In the genomic region with DNA sequence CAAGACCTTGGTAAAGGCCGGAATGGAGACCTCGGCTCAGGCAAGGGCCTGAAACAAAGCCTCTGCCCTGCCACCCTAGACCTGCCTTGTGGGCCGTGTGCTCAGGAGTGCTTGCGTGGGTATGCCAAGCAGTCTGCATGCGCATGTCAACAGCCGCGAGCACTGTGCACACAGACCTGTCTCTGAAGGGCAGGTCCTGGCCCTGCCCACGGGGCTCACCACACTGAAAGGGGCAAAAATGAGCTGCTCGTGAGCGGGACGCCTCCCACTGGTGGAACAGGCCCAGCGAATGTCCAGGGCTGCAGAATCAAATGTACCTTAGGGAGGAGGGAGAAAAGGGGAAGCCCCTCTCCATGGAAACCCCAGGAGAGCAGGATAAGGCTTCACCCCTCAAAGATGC, we compare ENCODE assay signal across 30 cellular contexts. TPM values are rescaled to one million over a fixed set of nuclear protein-coding genes. Genes with fewer than 3 reads are reported as not detected.
A peak's percentile ranks its signal among the peaks of the same experiment; 100 is the strongest.
DNase-seq lines count a peak whose midpoint lies in the region; ATAC-seq and TF ChIP-seq lines count a peak whose summit lies in the region.
"Had no signal": no experiment of that assay in that cellular context is flagged by ENCODE, and none has a peak within 500 bp of the region (broad histone marks: within the 10 kb centered on the region; RNA-seq: fewer than 3 reads in every experiment).

No MANE protein-coding gene starts in this region.

- no peak for ATAC-seq in activated CD8-positive, alpha-beta T cell treated with anti-CD3 and anti-CD28 coated beads, Interleukin-2, amount 10 ng/mL, durations not matched to agents 7 days and 5 days
- ATAC-seq in activated CD8-positive, alpha-beta T cell treated with anti-CD3 and anti-CD28 coated beads for 36 hours: no peak
- ATAC-seq in activated CD8-positive, alpha-beta memory T cell treated with anti-CD3 and anti-CD28 coated beads, Interleukin-2, amount 10 ng/mL, durations not matched to agents 7 days and 5 days: no peak
- ATAC-seq in left lobe of liver (no peak), HG02884 (IDR thresholded peaks at IDR 0.05; ENCODE audit: unreplicated experiment) (no peak), HG02678 (IDR thresholded peaks at IDR 0.05; ENCODE audit: unreplicated experiment) (no peak)
- ATAC-seq in activated naive CD8-positive, alpha-beta T cell treated with anti-CD3 and anti-CD28 coated beads, Interleukin-2, amount 50 U/mL, for 24 hours: no peak
- ATAC-seq: heart left ventricle, sciatic nerve had no signal

- no peak for TF ChIP-seq CTCF in activated CD8-positive, alpha-beta T cell treated with anti-CD3 and anti-CD28 coated beads for 36 hours (IDR thresholded peaks at IDR 0.05)
- no peak for TF ChIP-seq CTCF in suprapubic skin (IDR thresholded peaks at IDR 0.05)

- no peaks in the 10 kb centered on the region for H3K27me3 ChIP-seq in suprapubic skin
- H3K27me3 ChIP-seq: dorsolateral prefrontal cortex, heart left ventricle had no signal

- no peak for TF ChIP-seq EP300 in suprapubic skin (IDR thresholded peaks at IDR 0.05)

- DNase-seq in activated CD8-positive, alpha-beta T cell treated with anti-CD3 and anti-CD28 coated beads, Interleukin-2, amount 10 ng/mL, durations not matched to agents 7 days and 5 days: peak; percentile 13
- DNase-seq in activated CD8-positive, alpha-beta T cell treated with anti-CD3 and anti-CD28 coated beads for 36 hours: no peak
- DNase-seq in activated CD8-positive, alpha-beta memory T cell treated with anti-CD3 and anti-CD28 coated beads, Interleukin-2, amount 10 ng/mL, durations not matched to agents 7 days and 5 days: peak; percentile 18
- DNase-seq in left lobe of liver (ENCODE audit: low spot score) (peak; percentile 16), suprapubic skin (ENCODE audit: low spot score in 2 of 2) (peak; percentile 32 to 59)
- no peak for DNase-seq in activated naive CD8-positive, alpha-beta T cell treated with anti-CD3 and anti-CD28 coated beads, Interleukin-2, amount 50 U/mL, for 24 hours
- DNase-seq: 8988T; activated CD4-positive, alpha-beta T cell treated with anti-CD3 and anti-CD28 coated beads for 1 hour; activated naive CD8-positive, alpha-beta T cell treated with anti-CD3 and anti-CD28 coated beads for 36 hours; CD4-positive, alpha-beta memory T cell; central memory CD4-positive, alpha-beta T cell; DMS 273 treated with DMSO at 0.1 percent for 48 hours; GM23248; heart left ventricle; immature natural killer cell; Kasumi-1; MV-4-11; NCI-H1694; NCI-H2171; NCI-H524; nephron progenitor cell; NK-92 treated with Interleukin-12 subunit alpha and Interleukin-12 subunit beta, amount 100 ng/mL, for 24 hours; stimulated activated CD4-positive, alpha-beta T cell treated with anti-CD3 and anti-CD28 coated beads, Interleukin-15, amount 100 ng/mL, for 24 hours had no signal

- no peak for TF ChIP-seq POLR2A in suprapubic skin (IDR thresholded peaks at IDR 0.05)

- H3K36me3 Mint-ChIP-seq in activated CD8-positive, alpha-beta T cell treated with anti-CD3 and anti-CD28 coated beads, Interleukin-2, amount 10 ng/mL, durations not matched to agents 7 days and 5 days (ENCODE audit: low read depth): no peaks in the 10 kb centered on the region
- no peaks in the 10 kb centered on the region for H3K36me3 Mint-ChIP-seq in activated CD8-positive, alpha-beta T cell treated with anti-CD3 and anti-CD28 coated beads for 36 hours (ENCODE audit: low read depth)
- no peaks in the 10 kb centered on the region for H3K36me3 Mint-ChIP-seq in activated CD8-positive, alpha-beta memory T cell treated with anti-CD3 and anti-CD28 coated beads, Interleukin-2, amount 10 ng/mL, durations not matched to agents 7 days and 5 days
- no peaks in the 10 kb centered on the region for H3K36me3 Mint-ChIP-seq in activated naive CD8-positive, alpha-beta T cell treated with anti-CD3 and anti-CD28 coated beads, Interleukin-2, amount 50 U/mL, for 24 hours (ENCODE audit: low read depth)
- H3K36me3 Mint-ChIP-seq: activated naive CD8-positive, alpha-beta T cell treated with anti-CD3 and anti-CD28 coated beads for 36 hours; type B pancreatic cell had no signal

- H3K4me3 Mint-ChIP-seq in activated CD8-positive, alpha-beta T cell treated with anti-CD3 and anti-CD28 coated beads, Interleukin-2, amount 10 ng/mL, durations not matched to agents 7 days and 5 days: no peak overlapping the region
- H3K4me3 Mint-ChIP-seq in activated CD8-positive, alpha-beta T cell treated with anti-CD3 and anti-CD28 coated beads for 36 hours: no peak overlapping the region
- H3K4me3 Mint-ChIP-seq in activated CD8-positive, alpha-beta memory T cell treated with anti-CD3 and anti-CD28 coated beads, Interleukin-2, amount 10 ng/mL, durations not matched to agents 7 days and 5 days: no peak overlapping the region
- H3K4me3 Mint-ChIP-seq in activated naive CD8-positive, alpha-beta T cell treated with anti-CD3 and anti-CD28 coated beads, Interleukin-2, amount 50 U/mL, for 24 hours: no peak overlapping the region
- H3K4me3 Mint-ChIP-seq: activated naive CD8-positive, alpha-beta T cell treated with anti-CD3 and anti-CD28 coated beads for 36 hours; CD4-positive, alpha-beta memory T cell; immature natural killer cell; nephron progenitor cell; T-helper 1 cell treated with Interleukin-12 subunit alpha and Interleukin-12 subunit beta and Interleukin-4 antibody, amounts not matched to agents 30 μg/mL and 1 μg/mL, for 36 hours; type B pancreatic cell had no signal

- peaks cover 5% of the 10 kb centered on the region for H3K27me3 Mint-ChIP-seq in activated CD8-positive, alpha-beta T cell treated with anti-CD3 and anti-CD28 coated beads, Interleukin-2, amount 10 ng/mL, durations not matched to agents 7 days and 5 days (ENCODE audit: low read depth)
- no peaks in the 10 kb centered on the region for H3K27me3 Mint-ChIP-seq in activated CD8-positive, alpha-beta T cell treated with anti-CD3 and anti-CD28 coated beads for 36 hours
- peaks cover 10% of the 10 kb centered on the region for H3K27me3 Mint-ChIP-seq in activated CD8-positive, alpha-beta memory T cell treated with anti-CD3 and anti-CD28 coated beads, Interleukin-2, amount 10 ng/mL, durations not matched to agents 7 days and 5 days
- peaks cover 3% of the 10 kb centered on the region for H3K27me3 Mint-ChIP-seq in activated naive CD8-positive, alpha-beta T cell treated with anti-CD3 and anti-CD28 coated beads, Interleukin-2, amount 50 U/mL, for 24 hours
- H3K27me3 Mint-ChIP-seq: activated naive CD8-positive, alpha-beta T cell treated with anti-CD3 and anti-CD28 coated beads for 36 hours; CD4-positive, alpha-beta memory T cell; type B pancreatic cell had no signal

- H3K27ac Mint-ChIP-seq in activated CD8-positive, alpha-beta T cell treated with anti-CD3 and anti-CD28 coated beads, Interleukin-2, amount 10 ng/mL, durations not matched to agents 7 days and 5 days: no peak overlapping the region
- H3K27ac Mint-ChIP-seq in activated CD8-positive, alpha-beta T cell treated with anti-CD3 and anti-CD28 coated beads for 36 hours: no peak overlapping the region
- H3K27ac Mint-ChIP-seq in activated CD8-positive, alpha-beta memory T cell treated with anti-CD3 and anti-CD28 coated beads, Interleukin-2, amount 10 ng/mL, durations not matched to agents 7 days and 5 days: no peak overlapping the region
- H3K27ac Mint-ChIP-seq in activated naive CD8-positive, alpha-beta T cell treated with anti-CD3 and anti-CD28 coated beads, Interleukin-2, amount 50 U/mL, for 24 hours: no peak overlapping the region
- H3K27ac Mint-ChIP-seq: activated naive CD8-positive, alpha-beta T cell treated with anti-CD3 and anti-CD28 coated beads for 36 hours; activated T-helper 2 cell treated with anti-CD3 and anti-CD28 coated beads, Interferon-gamma antibody, Interleukin-2, Interleukin-4, amounts not matched to agents 10 μg/mL and 5 μg/mL and 100 μg/mL, durations not matched to agents 14 hours and 24 hours and 36 hours; CD4-positive, alpha-beta memory T cell; immature natural killer cell; nephron progenitor cell; T-helper 1 cell treated with Interleukin-12 subunit alpha and Interleukin-12 subunit beta and Interleukin-4 antibody, amounts not matched to agents 30 μg/mL and 1 μg/mL, for 36 hours; type B pancreatic cell had no signal

- 95% methylated on average over 5 of the region's 12 CpGs for WGBS in suprapubic skin

- intact Hi-C loops in activated CD8-positive, alpha-beta T cell treated with anti-CD3 and anti-CD28 coated beads for 36 hours (cut with micrococcal nuclease): no loop called here

- no peaks in the 10 kb centered on the region for H3K4me1 ChIP-seq in suprapubic skin
- H3K4me1 ChIP-seq: heart left ventricle had no signal

- peaks cover 11% of the 10 kb centered on the region for H3K9me3 Mint-ChIP-seq in activated CD8-positive, alpha-beta T cell treated with anti-CD3 and anti-CD28 coated beads, Interleukin-2, amount 10 ng/mL, durations not matched to agents 7 days and 5 days (ENCODE audit: insufficient read depth)
- peaks cover 8% of the 10 kb centered on the region for H3K9me3 Mint-ChIP-seq in activated CD8-positive, alpha-beta T cell treated with anti-CD3 and anti-CD28 coated beads for 36 hours
- no peaks in the 10 kb centered on the region for H3K9me3 Mint-ChIP-seq in activated CD8-positive, alpha-beta memory T cell treated with anti-CD3 and anti-CD28 coated beads, Interleukin-2, amount 10 ng/mL, durations not matched to agents 7 days and 5 days (ENCODE audit: low read depth)
- peaks cover 7% of the 10 kb centered on the region for H3K9me3 Mint-ChIP-seq in activated naive CD8-positive, alpha-beta T cell treated with anti-CD3 and anti-CD28 coated beads, Interleukin-2, amount 50 U/mL, for 24 hours
- H3K9me3 Mint-ChIP-seq: type B pancreatic cell had no signal

- CTCF ChIA-PET in activated CD8-positive, alpha-beta T cell treated with anti-CD3 and anti-CD28 coated beads, Interleukin-2, amount 10 ng/mL, durations not matched to agents 7 days and 5 days (lab: Charles Lee): interaction anchor here (0.6 to 1.0 kb wide), 2 partner anchors 147 to 875 kb away, joined by 3 read pairs; no protein-coding TSS in a partner anchor
- CTCF ChIA-PET in activated CD8-positive, alpha-beta T cell treated with anti-CD3 and anti-CD28 coated beads for 36 hours (lab: Charles Lee): no interaction called here
- CTCF ChIA-PET in activated CD8-positive, alpha-beta memory T cell treated with anti-CD3 and anti-CD28 coated beads, Interleukin-2, amount 10 ng/mL, durations not matched to agents 7 days and 5 days (lab: Charles Lee): no interaction called here

- no peaks in the 10 kb centered on the region for H3K36me3 ChIP-seq in suprapubic skin
- H3K36me3 ChIP-seq: heart left ventricle had no signal

- H3K4me3 ChIP-seq in suprapubic skin: no peak overlapping the region
- H3K4me3 ChIP-seq: dorsolateral prefrontal cortex, GM23248, heart left ventricle had no signal

- H3K27ac ChIP-seq in suprapubic skin: no peak overlapping the region
- H3K27ac ChIP-seq: dorsolateral prefrontal cortex, GM23248, heart left ventricle had no signal

- POLR2A ChIA-PET in activated CD8-positive, alpha-beta T cell treated with anti-CD3 and anti-CD28 coated beads, Interleukin-2, amount 10 ng/mL, durations not matched to agents 7 days and 5 days (lab: Charles Lee): no interaction called here
- POLR2A ChIA-PET in activated CD8-positive, alpha-beta T cell treated with anti-CD3 and anti-CD28 coated beads for 36 hours (lab: Charles Lee): no interaction called here

- H3K4me1 Mint-ChIP-seq in activated CD8-positive, alpha-beta T cell treated with anti-CD3 and anti-CD28 coated beads, Interleukin-2, amount 10 ng/mL, durations not matched to agents 7 days and 5 days (ENCODE audit: low read depth): no peaks in the 10 kb centered on the region
- H3K4me1 Mint-ChIP-seq in activated CD8-positive, alpha-beta T cell treated with anti-CD3 and anti-CD28 coated beads for 36 hours (ENCODE audit: low read depth): no peaks in the 10 kb centered on the region
- H3K4me1 Mint-ChIP-seq in activated CD8-positive, alpha-beta memory T cell treated with anti-CD3 and anti-CD28 coated beads, Interleukin-2, amount 10 ng/mL, durations not matched to agents 7 days and 5 days: no peaks in the 10 kb centered on the region
- no peaks in the 10 kb centered on the region for H3K4me1 Mint-ChIP-seq in activated naive CD8-positive, alpha-beta T cell treated with anti-CD3 and anti-CD28 coated beads, Interleukin-2, amount 50 U/mL, for 24 hours
- H3K4me1 Mint-ChIP-seq: CD4-positive, alpha-beta memory T cell; immature natural killer cell had no signal

- peaks cover 6% of the 10 kb centered on the region for H3K9me3 ChIP-seq in suprapubic skin

RNA-seq across cellular contexts. Expression of a gene that starts 44.3 kb away (rescaled TPM):
- total RNA-seq in activated CD8-positive, alpha-beta T cell treated with anti-CD3 and anti-CD28 coated beads, Interleukin-2, amount 10 ng/mL, durations not matched to agents 7 days and 5 days: under 1 TPM; 0.31 to 0.32 TPM
- total RNA-seq in activated CD8-positive, alpha-beta T cell treated with anti-CD3 and anti-CD28 coated beads for 36 hours: not detected
- total RNA-seq in activated CD8-positive, alpha-beta memory T cell treated with anti-CD3 and anti-CD28 coated beads, Interleukin-2, amount 10 ng/mL, durations not matched to agents 7 days and 5 days: not detected
- total RNA-seq in left lobe of liver (4.2 TPM), suprapubic skin (10 to 100 TPM in 2 of 4 donors, 1 to 10 TPM in 2; 2.8 to 15.5 (median 7.1) TPM)
- total RNA-seq: GM23248 had no signal

Comparison
In these comparisons a context has a peak if more than half of its experiments do, and no peak if none do; other contexts are left out.
1. DNase-seq: peak in activated CD8-positive, alpha-beta T cell treated with anti-CD3 and anti-CD28 coated beads, Interleukin-2, amount 10 ng/mL, durations not matched to agents 7 days and 5 days (single experiment), activated CD8-positive, alpha-beta memory T cell treated with anti-CD3 and anti-CD28 coated beads, Interleukin-2, amount 10 ng/mL, durations not matched to agents 7 days and 5 days (single experiment), left lobe of liver (single experiment) and suprapubic skin (2 of 2); none in activated CD8-positive, alpha-beta T cell treated with anti-CD3 and anti-CD28 coated beads for 36 hours (single experiment) and activated naive CD8-positive, alpha-beta T cell treated with anti-CD3 and anti-CD28 coated beads, Interleukin-2, amount 50 U/mL, for 24 hours (single experiment).